In genomic region chr16:14974331-14974655, GRCh38 we compare ENCODE assay signal across 8 cellular contexts. TPM values are rescaled to one million over a fixed set of nuclear protein-coding genes. Genes with fewer than 3 reads are reported as not detected.
A peak's percentile ranks its signal among the peaks of the same experiment; 100 is the strongest.
DNase-seq lines count a peak whose midpoint lies in the region; ATAC-seq and TF ChIP-seq lines count a peak whose summit lies in the region.
"Not testable (repeated sequence)": the region's sequence is repeated elsewhere in the genome, so short reads cannot be mapped to it uniquely, and the experiment has no call there.

No MANE protein-coding gene starts in this region.

- not testable (repeated sequence) for H3K79me1 ChIP-seq in mesendoderm (ENCODE audit: low read length)

- H2AK5ac ChIP-seq in mesendoderm (ENCODE audit: low read length): not testable (repeated sequence)

- H3K9ac ChIP-seq in mesendoderm (ENCODE audit: low read length): peak overlapping the region; percentile 77

- CTCF ChIA-PET in MCF 10A (lab: Yijun Ruan, JAX): not testable (repeated sequence)

- H3K9me3 ChIP-seq in MG63, gastroesophageal sphincter: not testable (repeated sequence)

- DNase-seq in A172 (ENCODE audit: low spot score) (peak; percentile 71), MCF 10A (ENCODE audit: unreplicated experiment) (peak; percentile 81)
- DNase-seq in GM12865 (ENCODE audit: low read depth); MG63; mesendoderm; sciatic nerve (ENCODE audit: low spot score): not testable (repeated sequence)

- not testable (repeated sequence) for ATAC-seq in gastroesophageal sphincter
- ATAC-seq in sciatic nerve: peak; percentile 1

- H3K18ac ChIP-seq in mesendoderm (ENCODE audit: low read length): peak overlapping the region; percentile 29

- H3K23ac ChIP-seq in mesendoderm (ENCODE audit: low read length): not testable (repeated sequence)

- H3K9me3 Mint-ChIP-seq in MCF 10A (ENCODE audit: unreplicated experiment): not testable (repeated sequence)

- not testable (repeated sequence) for H2BK120ac ChIP-seq in mesendoderm (ENCODE audit: low read depth, low read length)

- BruUV-seq in MCF 10A (replicated peaks; lab: Mats Ljungman, UMichigan): not testable (repeated sequence)

- peak overlapping the region; percentile 93 for H3K4me3 Mint-ChIP-seq in MCF 10A (ENCODE audit: unreplicated experiment)

- TF ChIP-seq CTCF in GM12865 (IDR thresholded peaks at IDR 0.05; ENCODE audit: insufficient read depth, low read depth, low read length, missing control alignments); WI38 (IDR thresholded peaks at IDR 0.05; ENCODE audit: low read depth, low read length); MCF 10A (IDR thresholded peaks at IDR 0.05; ENCODE audit: unreplicated experiment); gastroesophageal sphincter (IDR thresholded peaks at IDR 0.05): not testable (repeated sequence)

- H3K56ac ChIP-seq in mesendoderm (ENCODE audit: low read length): peak overlapping the region; percentile 89

- not testable (repeated sequence) for H2BK5ac ChIP-seq in mesendoderm (ENCODE audit: low read length)

- not testable (repeated sequence) for H3K27me3 ChIP-seq in MG63; gastroesophageal sphincter; mesendoderm (ENCODE audit: insufficient read depth, low read length, poor library complexity)

- peak overlapping the region; percentile 64 for H3K4me2 ChIP-seq in mesendoderm (ENCODE audit: low read length)

- WGBS in gastroesophageal sphincter (ENCODE audit: low coverage in 1 of 2), 2 donors: 3 to 5% methylated on average over 6 to 7 of the region's 7 CpGs
- no CpG with 5 or more reads among the region's 7 CpGs for WGBS in mesendoderm (ENCODE audit: extremely low coverage, insufficient coverage, low lambda C conversion rate)

- peak overlapping the region; percentile 90 for H3K27ac Mint-ChIP-seq in MCF 10A (ENCODE audit: low read depth, unreplicated experiment)

- not testable (repeated sequence) for H4K5ac ChIP-seq in mesendoderm (ENCODE audit: low read length)

- TF ChIP-seq POLR2A in gastroesophageal sphincter (IDR thresholded peaks at IDR 0.05): not testable (repeated sequence)

- not testable (repeated sequence) for H2BK15ac ChIP-seq in mesendoderm (replicated peaks; ENCODE audit: low read depth)

- H3K27ac ChIP-seq in gastroesophageal sphincter: peak overlapping the region; percentile 92 to 97 (median 95)
- not testable (repeated sequence) for H3K27ac ChIP-seq in mesendoderm (ENCODE audit: low read depth, low read length)

- peak overlapping the region; percentile 82 for H3K4me3 ChIP-seq in GM12865 (ENCODE audit: low read depth, low read length)
- peak overlapping the region; percentile 98 for H3K4me3 ChIP-seq in MG63
- H3K4me3 ChIP-seq in WI38 (ENCODE audit: low read depth, low read length): peak overlapping the region; percentile 92
- peak overlapping the region; percentile 72 for H3K4me3 ChIP-seq in gastroesophageal sphincter
- H3K4me3 ChIP-seq in mesendoderm (ENCODE audit: low read length): peak overlapping the region; percentile 51

- peaks cover 15% of the 10 kb centered on the region for H3K79me2 ChIP-seq in mesendoderm (ENCODE audit: control insufficient read depth, insufficient read depth, low read length)

- peak overlapping the region; percentile 44 for H3K4ac ChIP-seq in mesendoderm (ENCODE audit: low read depth, low read length)

- intact Hi-C loops in MCF 10A (cut with micrococcal nuclease); sciatic nerve (cut with DNase I): not testable (repeated sequence)

- POLR2A ChIA-PET in MCF 10A (lab: Yijun Ruan, JAX): interaction anchor here (1.1 to 1.2 kb wide), 2 partner anchors 11 to 16 kb away, joined by 4 read pairs; no protein-coding TSS in a partner anchor

- not testable (repeated sequence) for H4K8ac ChIP-seq in mesendoderm (ENCODE audit: low read depth, low read length)

- H3K36me3 Mint-ChIP-seq in MCF 10A (ENCODE audit: insufficient read depth, unreplicated experiment): peaks cover 13% of the 10 kb centered on the region

- peaks cover 21% of the 10 kb centered on the region for H3K4me1 Mint-ChIP-seq in MCF 10A (ENCODE audit: insufficient read depth, unreplicated experiment)

- H3K27me3 Mint-ChIP-seq in MCF 10A (ENCODE audit: insufficient read depth, unreplicated experiment): not testable (repeated sequence)

- not testable (repeated sequence) for H3K36me3 ChIP-seq in MG63; gastroesophageal sphincter; mesendoderm (ENCODE audit: control insufficient read depth, insufficient read depth, low read length)

- peaks cover 0 to 37% (median 0%) of the 10 kb centered on the region in 3 donors for H3K4me1 ChIP-seq in gastroesophageal sphincter
- not testable (repeated sequence) for H3K4me1 ChIP-seq in mesendoderm (ENCODE audit: control insufficient read depth, low read depth, low read length)

- TF ChIP-seq EP300 in gastroesophageal sphincter (IDR thresholded peaks at IDR 0.05): not testable (repeated sequence)

RNA-seq across cellular contexts. Expression of gene PDXDC1, which starts 0.5 kb away (rescaled TPM):
- 80.5 and 89.8 TPM in 2 replicates for total RNA-seq in A172 (2014; rRNA removed; shearing (Covaris generic))
- total RNA-seq in MG63 (2014; rRNA removed; shearing (Covaris generic); ENCODE audit: low replicate concordance): 64.7 and 65.3 TPM in 2 replicates
- total RNA-seq in MCF 10A (2022) (70.7 and 97.1 TPM in 2 replicates), gastroesophageal sphincter (10 to 100 TPM; 70.0 to 92.2 (median 87.6) TPM), sciatic nerve (58.6 TPM)
- 48.1 TPM for polyA plus RNA-seq in mesendoderm (2013, experiment 1 of 2)
- 48.1 TPM for polyA plus RNA-seq in mesendoderm (2013, experiment 2 of 2)

RNA-seq across cellular contexts. Expression of gene NPIPA1, which starts 37.0 kb away (rescaled TPM):
- 24.4 and 30.8 TPM in 2 replicates for total RNA-seq in A172 (2014; rRNA removed; shearing (Covaris generic))
- 21.7 and 24.1 TPM in 2 replicates for total RNA-seq in MG63 (2014; rRNA removed; shearing (Covaris generic); ENCODE audit: low replicate concordance)
- total RNA-seq in MCF 10A (2022) (212 and 215 TPM in 2 replicates), gastroesophageal sphincter (100 to 1,000 TPM in 2 of 4 donors, 10 to 100 TPM in 2; 54.0 to 103 (median 93.4) TPM), sciatic nerve (214 TPM)
- polyA plus RNA-seq in mesendoderm (2013, experiment 1 of 2): 51.5 TPM
- polyA plus RNA-seq in mesendoderm (2013, experiment 2 of 2): 51.6 TPM
